ENCODE assay signal across 10 cellular contexts in the genomic region with DNA sequence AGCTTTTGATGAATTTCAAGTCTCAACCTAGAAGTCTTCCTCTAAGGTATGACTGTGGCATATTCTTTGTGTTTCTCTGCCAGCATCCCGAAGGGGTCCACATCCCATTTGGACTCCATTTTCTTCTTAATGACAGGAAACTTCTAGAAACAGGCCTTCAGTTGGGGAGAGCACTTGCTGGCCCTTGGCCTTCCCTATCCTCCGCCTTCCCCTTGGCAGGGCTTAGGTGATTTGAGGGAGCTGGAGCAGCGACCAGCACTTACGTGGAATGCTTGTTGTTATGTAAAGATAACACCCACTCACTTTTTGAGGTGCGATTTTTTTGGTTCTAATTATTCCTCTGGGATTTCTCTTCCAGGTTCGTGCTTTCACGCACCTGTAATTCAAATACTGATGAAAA. TPM values are rescaled to one million over a fixed set of nuclear protein-coding genes. Genes with fewer than 3 reads are reported as not detected.
"Had no signal": no experiment of that assay in that cellular context is flagged by ENCODE, and none has a peak within 500 bp of the region (broad histone marks: within the 10 kb centered on the region; RNA-seq: fewer than 3 reads in every experiment).

No MANE protein-coding gene starts in this region.

- H3K36me3 ChIP-seq: HAP-1 had no signal

- H3K4me1 ChIP-seq: HAP-1 had no signal

- H3K4me3 ChIP-seq: GM23248, HAP-1, K562 had no signal

- ATAC-seq: HCT116, K562 had no signal

- FAIRE-seq: HTR-8/SVneo, K562 had no signal

- H3K9me3 ChIP-seq: HAP-1 had no signal

- H3K27ac ChIP-seq: GM23248 had no signal

- DNase-seq: GM23248, GOT3, H7, HFFc6, IMR-90 had no signal

- H3K4me3 Mint-ChIP-seq: HFFc6 had no signal

- H3K27ac Mint-ChIP-seq: HFFc6 had no signal

RNA-seq across cellular contexts. Expression of gene ZNF716, which starts 42.9 kb away (rescaled TPM):
- total RNA-seq: GM23248, H7, HFFc6, HT-29, IMR-90, K562 had no signal
- polyA plus RNA-seq: GM23248, IMR-90, K562 had no signal
